In genomic region chr12:76864791-76865400, GRCh38 we compare ENCODE assay signal across 13 cellular contexts. TPM values are rescaled to one million over a fixed set of nuclear protein-coding genes. Genes with fewer than 3 reads are reported as not detected.
A peak's percentile ranks its signal among the peaks of the same experiment; 100 is the strongest.
DNase-seq lines count a peak whose midpoint lies in the region; ATAC-seq, FAIRE-seq and TF ChIP-seq lines count a peak whose summit lies in the region.
"Had no signal": no experiment of that assay in that cellular context is flagged by ENCODE, and none has a peak within 500 bp of the region (broad histone marks: within the 10 kb centered on the region; RNA-seq: fewer than 3 reads in every experiment).

No MANE protein-coding gene starts in this region.

- no peak overlapping the region for H3K4me3 ChIP-seq in GM12878
- H3K4me3 ChIP-seq: colonic mucosa, heart left ventricle had no signal

- no peaks in the 10 kb centered on the region for H3K9me3 ChIP-seq in GM12878 (replicated peaks; ENCODE audit: control insufficient read depth, insufficient read depth, low read length)
- H3K9me3 ChIP-seq: colonic mucosa, heart left ventricle had no signal

- no peaks in the 10 kb centered on the region for H3K36me3 Mint-ChIP-seq in activated CD4-positive, alpha-beta T cell treated with anti-CD3 and anti-CD28 coated beads, Interleukin-2, amount 10 ng/mL, durations not matched to agents 24 days and 14 days (ENCODE audit: low read depth)
- H3K36me3 Mint-ChIP-seq: IgD-negative memory B cell had no signal

- no peaks in the 10 kb centered on the region for H3K27me3 ChIP-seq in GM12878 (replicated peaks in 1 of 2; ENCODE audit: control insufficient read depth in 2 of 2, insufficient read depth in 2 of 2, low read length in 1 of 2)
- no peaks in the 10 kb centered on the region for H3K27me3 ChIP-seq in foreskin keratinocyte
- H3K27me3 ChIP-seq: colonic mucosa, heart left ventricle had no signal

- no peaks in the 10 kb centered on the region for H4K20me1 ChIP-seq in GM12878 (ENCODE audit: control insufficient read depth, insufficient read depth)

- peak; percentile 57 for FAIRE-seq in GM12878 (lab: Jason Lieb, UNC)

- H3K27ac ChIP-seq in GM12878 (ENCODE audit: control insufficient read depth, insufficient read depth) (no peak overlapping the region), foreskin keratinocyte (no peak overlapping the region)
- H3K27ac ChIP-seq: colonic mucosa had no signal

- H2AFZ ChIP-seq in GM12878 (ENCODE audit: control insufficient read depth, low read depth, low read length), result no peak overlapping the region

- no peak for TF ChIP-seq EP300 in GM12878 (IDR thresholded peaks at IDR 0.05; ENCODE audit: borderline replicate concordance in 1 of 2, control insufficient read depth in 1 of 2, low read depth in 2 of 2, low read length in 2 of 2)

- H3K9me3 Mint-ChIP-seq in activated CD4-positive, alpha-beta T cell treated with anti-CD3 and anti-CD28 coated beads, Interleukin-2, amount 10 ng/mL, durations not matched to agents 24 days and 14 days, result no peaks in the 10 kb centered on the region
- H3K9me3 Mint-ChIP-seq: IgD-negative memory B cell had no signal

- RAD21 ChIA-PET in GM12878 (lab: Charles Lee; ENCODE audit: unreplicated experiment), result no interaction called here

- peak overlapping the region; percentile 4; the same call in 1 of the 2 replicates for H3K4me2 ChIP-seq in GM12878 (ENCODE audit: control insufficient read depth, insufficient read depth)

- intact Hi-C loops in GM12878 (cut with micrococcal nuclease; ENCODE audit: unreplicated experiment), result no loop called here
- intact Hi-C loops in activated CD4-positive, alpha-beta T cell treated with anti-CD3 and anti-CD28 coated beads, Interleukin-2, amount 10 ng/mL, durations not matched to agents 24 days and 14 days (cut with micrococcal nuclease), result no loop called here

- H3K36me3 ChIP-seq in GM12878 (ENCODE audit: control insufficient read depth in 2 of 2, insufficient read depth in 2 of 2, low read length in 1 of 2), result no peaks in the 10 kb centered on the region; a peak in 1 of 4 replicates
- H3K36me3 ChIP-seq: colonic mucosa had no signal

- no TSS peak for BruUV-seq in GM12878 (replicated peaks; lab: Mats Ljungman, UMichigan)

- TF ChIP-seq POLR2A in GM12878 (IDR thresholded peaks at IDR 0.05; ENCODE audit: low read depth, low read length), result no peak

- H3K4me3 Mint-ChIP-seq in activated CD4-positive, alpha-beta T cell treated with anti-CD3 and anti-CD28 coated beads, Interleukin-2, amount 10 ng/mL, durations not matched to agents 24 days and 14 days, result no peak overlapping the region
- H3K4me3 Mint-ChIP-seq: IgD-negative memory B cell, T-helper 17 cell had no signal

- H3K27ac Mint-ChIP-seq in activated CD4-positive, alpha-beta T cell treated with anti-CD3 and anti-CD28 coated beads, Interleukin-2, amount 10 ng/mL, durations not matched to agents 24 days and 14 days, result no peak overlapping the region
- H3K27ac Mint-ChIP-seq: IgD-negative memory B cell, T-helper 17 cell had no signal

- peaks cover 3% of the 10 kb centered on the region for H3K27me3 Mint-ChIP-seq in activated CD4-positive, alpha-beta T cell treated with anti-CD3 and anti-CD28 coated beads, Interleukin-2, amount 10 ng/mL, durations not matched to agents 24 days and 14 days
- H3K27me3 Mint-ChIP-seq: IgD-negative memory B cell had no signal

- CTCF ChIA-PET in GM12878 (lab: Yijun Ruan, JAX), result no interaction called here

- WGBS in GM12878 (ENCODE audit: insufficient coverage, insufficient replicate concordance, low lambda C conversion rate, missing lambda C conversion rate), result 2% methylated on average over 2 of the region's 2 CpGs

- no peaks in the 10 kb centered on the region; the same call in 1 of the 2 replicates for H3K4me1 ChIP-seq in GM12878 (ENCODE audit: control insufficient read depth, insufficient read depth, low read length)
- no peaks in the 10 kb centered on the region for H3K4me1 ChIP-seq in foreskin keratinocyte
- H3K4me1 ChIP-seq: colonic mucosa had no signal

- H3K79me2 ChIP-seq in GM12878 (ENCODE audit: control insufficient read depth, insufficient read depth, low read length), result no peaks in the 10 kb centered on the region

- H3K4me1 Mint-ChIP-seq in activated CD4-positive, alpha-beta T cell treated with anti-CD3 and anti-CD28 coated beads, Interleukin-2, amount 10 ng/mL, durations not matched to agents 24 days and 14 days, result no peaks in the 10 kb centered on the region
- H3K4me1 Mint-ChIP-seq: IgD-negative memory B cell had no signal

- no peak overlapping the region for H3K9ac ChIP-seq in GM12878 (ENCODE audit: control insufficient read depth, insufficient read depth, low read length)

- in situ Hi-C loops in GM12878 (cut with MboI), result no loop called here

- peak; percentile 80 for ATAC-seq in GM18858 (IDR thresholded peaks at IDR 0.05; ENCODE audit: unreplicated experiment)
- peak; percentile 77 for ATAC-seq in GM21576 (IDR thresholded peaks at IDR 0.05; ENCODE audit: unreplicated experiment)
- ATAC-seq in HG03108 (IDR thresholded peaks at IDR 0.05; ENCODE audit: unreplicated experiment), result peak; percentile 67
- ATAC-seq in GM12878, result peak; percentile 83
- no peak for ATAC-seq in foreskin keratinocyte
- ATAC-seq: heart left ventricle, T-helper 17 cell had no signal

- DNase-seq in GM12878 (ENCODE audit: low read depth, low spot score) (no peak), GM10266 (ENCODE audit: extremely low spot score) (no peak), NCI-H1436 (lab: John Stamatoyannopoulos, UW) (no peak), foreskin keratinocyte (no peak)
- no peak for DNase-seq in activated CD4-positive, alpha-beta T cell treated with anti-CD3 and anti-CD28 coated beads, Interleukin-2, amount 10 ng/mL, durations not matched to agents 24 days and 14 days
- DNase-seq: colonic mucosa, heart left ventricle, NCI-H524, T-helper 17 cell had no signal

- no peak for TF ChIP-seq RAD21 in GM12878 (IDR thresholded peaks at IDR 0.05; ENCODE audit: insufficient read depth, low read depth, low read length)

- POLR2A ChIA-PET in GM12878 (lab: Charles Lee), result no interaction called here

- SMC1A ChIA-PET in GM12878 (lab: Charles Lee; ENCODE audit: uncharacterized antibody, unreplicated experiment), result no interaction called here

- TF ChIP-seq CTCF in GM12878 (IDR thresholded peaks at IDR 0.05 in 2 of 3, conservative IDR thresholded peaks at IDR 0.05 in 1 of 3; ENCODE audit: control insufficient read depth in 2 of 3, extremely low read depth in 1 of 3, insufficient read depth in 1 of 3, low read depth in 3 of 3, low read length in 3 of 3), result no peak
- TF ChIP-seq CTCF in GM10266 (IDR thresholded peaks at IDR 0.05; ENCODE audit: control insufficient read depth, insufficient read depth, low read depth, missing control alignments), result no peak
- no peak for TF ChIP-seq CTCF in foreskin keratinocyte (conservative IDR thresholded peaks at IDR 0.05)

TF ChIP-seq in GM12878, 131 proteins besides CTCF, POLR2A, EP300 and RAD21:
- no peak for TF ChIP-seq CBX5 (IDR thresholded peaks at IDR 0.05; ENCODE audit: low read depth)
- no peak for TF ChIP-seq TCF3 (IDR thresholded peaks at IDR 0.05; ENCODE audit: borderline replicate concordance, insufficient read depth, low read depth, low read length)

RNA-seq across cellular contexts. Expression of gene CSRP2, which starts 13.9 kb away (rescaled TPM):
- 0.86 and 1.3 TPM in 2 replicates for total RNA-seq in GM12878 (2013; cell fraction: nucleolus; rRNA removed)
- 0.17 and 0.38 TPM in 2 replicates for total RNA-seq in GM12878 (2014; rRNA removed)
- 0.23 and 0.27 TPM in 2 replicates for total RNA-seq in GM12878 (2014; rRNA removed; fragmentation: Illumina TruSeq; extraction: Trizol)
- 1.0 and 1.6 TPM in 2 replicates for total RNA-seq in GM12878 (2021)
- polyA plus RNA-seq in GM12878 (2011; ENCODE audit: low read depth), result 0.94 TPM
- polyA plus RNA-seq in GM12878 (2011; rRNA removed), result 1.2 and 1.3 TPM in 2 replicates
- 0.82 and 0.85 TPM in 2 replicates for polyA plus RNA-seq in GM12878 (2011; cell fraction: cytosol; rRNA removed)
- 0.45 and 0.70 TPM in 2 replicates for polyA plus RNA-seq in GM12878 (2011; cell fraction: nucleus; rRNA removed)
- polyA plus RNA-seq in GM12878 (2012), result 1.0 and 1.1 TPM in 2 replicates
- polyA plus RNA-seq in GM12878 (2014; fragmentation: Illumina TruSeq; extraction: Trizol), result 0.06 and 0.32 TPM in 2 replicates
- polyA plus RNA-seq in GM12878 (2014; fragmentation: Nextera tagmentation; extraction: Ambion mirVana), result under 1 TPM; 0.47 to 0.69 TPM
- 0.08 TPM in 2 replicates for polyA plus RNA-seq in GM12878 (2014; rRNA removed)
- under 1 TPM; 0.58 to 0.64 TPM for polyA plus RNA-seq in GM12878 (2016; fragmentation: Nextera tagmentation; extraction: Ambion mirVana)
- polyA minus RNA-seq in GM12878 (2011; rRNA and poly(A)+ RNA removed), result 0.93 and 1.0 TPM in 2 replicates
- not detected in 2 replicates for polyA minus RNA-seq in GM12878 (2011; cell fraction: cytosol; rRNA and poly(A)+ RNA removed)
- polyA minus RNA-seq in GM12878 (2011; cell fraction: nucleus; rRNA and poly(A)+ RNA removed), result 0.48 and 2.0 TPM in 2 replicates
- total RNA-seq in foreskin keratinocyte, result 21.6 and 38.5 TPM in 2 replicates
- 25.4 and 48.4 TPM in 2 replicates for polyA plus RNA-seq in foreskin keratinocyte
- 0.44 and 0.80 TPM in 2 replicates for total RNA-seq in activated CD4-positive, alpha-beta T cell treated with anti-CD3 and anti-CD28 coated beads, Interleukin-2, amount 10 ng/mL, durations not matched to agents 24 days and 14 days
- total RNA-seq: T-helper 17 cell had no signal
